Comparison of ENCODE assay signal across 19 cellular contexts in genomic region chr3:159112724-159113123, GRCh38. TPM values are rescaled to one million over a fixed set of nuclear protein-coding genes. Genes with fewer than 3 reads are reported as not detected.
DNase-seq lines count a peak whose midpoint lies in the region; ATAC-seq, FAIRE-seq and TF ChIP-seq lines count a peak whose summit lies in the region.
"Had no signal": no experiment of that assay in that cellular context is flagged by ENCODE, and none has a peak within 500 bp of the region (broad histone marks: within the 10 kb centered on the region; RNA-seq: fewer than 3 reads in every experiment).

No MANE protein-coding gene starts in this region.

- TF ChIP-seq CTCF in HCT116 (IDR thresholded peaks at IDR 0.05 in 2 of 3, conservative IDR thresholded peaks at IDR 0.05 in 1 of 3; ENCODE audit: borderline replicate concordance in 1 of 3, insufficient read depth in 1 of 3, low read depth in 2 of 3, low read length in 2 of 3) (no peak), RWPE2 (IDR thresholded peaks at IDR 0.05; ENCODE audit: poor library complexity, severe bottlenecking) (peak; percentile 9), mucosa of descending colon (IDR thresholded peaks at IDR 0.05) (no peak)

- H3K9ac ChIP-seq in BLaER1 (no peak overlapping the region), HCT116 (ENCODE audit: low read length) (no peak overlapping the region), mucosa of stomach (ENCODE audit: low read length) (no peak overlapping the region)

- DNase-seq in HCT116 (ENCODE audit: low read depth, low spot score) (no peak), RWPE2 (ENCODE audit: low spot score) (no peak), H54 (ENCODE audit: insufficient read length, low spot score) (no peak), mucosa of descending colon (no peak), MV-4-11 (lab: John Stamatoyannopoulos, UW) (no peak)
- no peak for DNase-seq in activated T-cell treated with anti-CD3 and anti-CD28 coated beads, Interleukin-2, amount 50 U/mL, for 48 hours
- DNase-seq: Calu3; CD4-positive, alpha-beta T cell; DMS 273 treated with DMSO at 0.1 percent for 48 hours; GOT3 had no signal

- H4K20me1 ChIP-seq in BLaER1 (no peaks in the 10 kb centered on the region), HCT116 (ENCODE audit: insufficient read depth) (no peaks in the 10 kb centered on the region)

- CTCF ChIA-PET in HCT116 (lab: Charles Lee): no interaction called here

- H3K4me2 ChIP-seq in BLaER1 (peak overlapping the region; percentile 82), HCT116 (ENCODE audit: low read length) (no peak overlapping the region)

- H3K27me3 ChIP-seq in BLaER1: no peaks in the 10 kb centered on the region
- no peaks in the 10 kb centered on the region for H3K27me3 ChIP-seq in HCT116 (ENCODE audit: insufficient read depth, low read length)
- no peaks in the 10 kb centered on the region for H3K27me3 ChIP-seq in RWPE2 (ENCODE audit: insufficient read depth, poor library complexity, severe bottlenecking)
- H3K27me3 ChIP-seq in mucosa of stomach (ENCODE audit: control insufficient read depth, insufficient read depth, low read length): no peaks in the 10 kb centered on the region

- no TSS peak for BruUV-seq in HCT116 (replicated peaks; lab: Mats Ljungman, UMichigan)

- TF ChIP-seq RAD21 in HCT116 (IDR thresholded peaks at IDR 0.05; ENCODE audit: low read depth): peak; percentile 21; the same call in 1 of the 2 replicates

- RAD21 ChIA-PET in HCT116 (lab: Charles Lee; ENCODE audit: low non-redundant PET in 1 of 2, low total read pairs in 2 of 2, uncharacterized antibody in 2 of 2, unreplicated experiment in 2 of 2): no interaction called here

- no peak for ATAC-seq in HCT116
- ATAC-seq in RWPE2 (ENCODE audit: low read depth): no peak
- no peak for ATAC-seq in mucosa of descending colon
- ATAC-seq: GM12878 had no signal

- FAIRE-seq in H54 (lab: Jason Lieb, UNC): no peak
- FAIRE-seq: GM12878 had no signal

- TF ChIP-seq POLR2A in HCT116 (IDR thresholded peaks at IDR 0.05; ENCODE audit: borderline replicate concordance, extremely low read depth, insufficient read depth, insufficient read length) (no peak), H54 (IDR thresholded peaks at IDR 0.05; ENCODE audit: low read depth, low read length) (no peak)

- H2AFZ ChIP-seq in HCT116 (ENCODE audit: low read depth, low read length, poor library complexity, severe bottlenecking): no peak overlapping the region

- peaks cover 15% of the 10 kb centered on the region; the same call in 1 of the 2 replicates for H3K9me3 ChIP-seq in BLaER1
- no peaks in the 10 kb centered on the region for H3K9me3 ChIP-seq in HCT116 (ENCODE audit: control insufficient read depth in 1 of 2, insufficient read depth in 1 of 2, low read depth in 1 of 2, low read length in 2 of 2)
- no peaks in the 10 kb centered on the region for H3K9me3 ChIP-seq in RWPE2 (ENCODE audit: severe bottlenecking)
- no peaks in the 10 kb centered on the region for H3K9me3 ChIP-seq in mucosa of stomach (ENCODE audit: control insufficient read depth, low read length)
- H3K9me3 ChIP-seq in mucosa of descending colon: no peaks in the 10 kb centered on the region

- no peaks in the 10 kb centered on the region for H3K9me2 ChIP-seq in HCT116 (ENCODE audit: insufficient read depth)

- no peaks in the 10 kb centered on the region for H3K36me3 ChIP-seq in BLaER1
- H3K36me3 ChIP-seq in HCT116 (ENCODE audit: control insufficient read depth in 1 of 2, insufficient read depth in 2 of 2, low read length in 2 of 2): no peaks in the 10 kb centered on the region
- H3K36me3 ChIP-seq in RWPE2 (ENCODE audit: low read depth): no peaks in the 10 kb centered on the region
- no peaks in the 10 kb centered on the region for H3K36me3 ChIP-seq in mucosa of stomach (ENCODE audit: control insufficient read depth, insufficient read depth, low read length)
- H3K36me3 ChIP-seq in mucosa of descending colon (ENCODE audit: low read depth): no peaks in the 10 kb centered on the region

- POLR2A ChIA-PET in HCT116 (lab: Charles Lee): no interaction called here

- no peaks in the 10 kb centered on the region for H3K79me2 ChIP-seq in HCT116 (ENCODE audit: insufficient read depth, low read length)

- intact Hi-C loops in HCT116 (cut with micrococcal nuclease) (no loop called here), mucosa of descending colon (cut with DNase I, micrococcal nuclease) (no loop called here)

- H3K4me3 ChIP-seq in BLaER1: no peak overlapping the region
- H3K4me3 ChIP-seq in HCT116 (replicated peaks in 1 of 2; ENCODE audit: low read depth in 1 of 2, low read length in 2 of 2): no peak overlapping the region
- H3K4me3 ChIP-seq in RWPE2 (ENCODE audit: severe bottlenecking): no peak overlapping the region
- peak overlapping the region; percentile 11 for H3K4me3 ChIP-seq in mucosa of stomach (ENCODE audit: low read length)
- H3K4me3 ChIP-seq in mucosa of descending colon: no peak overlapping the region
- H3K4me3 ChIP-seq: GM12878 had no signal

- H3K27ac ChIP-seq in BLaER1: peak overlapping the region; percentile 91
- H3K27ac ChIP-seq in HCT116 (ENCODE audit: low read depth, low read length): no peak overlapping the region
- no peak overlapping the region for H3K27ac ChIP-seq in RWPE2 (ENCODE audit: poor library complexity, severe bottlenecking)
- H3K27ac ChIP-seq: 22Rv1 had no signal

- H3K4me1 ChIP-seq in BLaER1 (peaks cover 61% of the 10 kb centered on the region), HCT116 (ENCODE audit: control insufficient read depth in 1 of 2, insufficient read depth in 2 of 2, low read length in 2 of 2) (no peaks in the 10 kb centered on the region), RWPE2 (ENCODE audit: insufficient read depth, poor library complexity, severe bottlenecking) (no peaks in the 10 kb centered on the region), mucosa of stomach (ENCODE audit: control insufficient read depth, insufficient read depth, low read length) (no peaks in the 10 kb centered on the region), mucosa of descending colon (ENCODE audit: low read depth) (no peaks in the 10 kb centered on the region)

TF ChIP-seq in HCT116, 20 proteins besides CTCF, POLR2A, EP300 and RAD21:
- TF ChIP-seq CEBPB (IDR thresholded peaks at IDR 0.05; ENCODE audit: low read depth) (no peak), EZH2 (IDR thresholded peaks at IDR 0.05) (no peak), POLR2AphosphoS5 (IDR thresholded peaks at IDR 0.05; ENCODE audit: low read depth, low read length) (no peak), ELF1 (IDR thresholded peaks at IDR 0.05; ENCODE audit: borderline replicate concordance, low read depth) (no peak), TCF7L2 (IDR thresholded peaks at IDR 0.05; ENCODE audit: borderline replicate concordance, extremely low read depth, insufficient read depth, insufficient read length) (no peak), EGR1 (IDR thresholded peaks at IDR 0.05; ENCODE audit: low read depth) (no peak), CBX3 (IDR thresholded peaks at IDR 0.05; ENCODE audit: low read depth) (no peak), FOSL1 (IDR thresholded peaks at IDR 0.05; ENCODE audit: low read depth) (no peak), EZH2phosphoT487 (IDR thresholded peaks at IDR 0.05; ENCODE audit: borderline replicate concordance) (no peak), ZNF274 (IDR thresholded peaks at IDR 0.05; ENCODE audit: low read depth, low read length) (no peak), ZFX (IDR thresholded peaks at IDR 0.05) (no peak), SIN3A (IDR thresholded peaks at IDR 0.05; ENCODE audit: low read depth) (no peak), ATF3 (IDR thresholded peaks at IDR 0.05) (no peak), YY1 (IDR thresholded peaks at IDR 0.05; ENCODE audit: extremely low read depth, insufficient replicate concordance, low read depth, low read length) (no peak), JUND (IDR thresholded peaks at IDR 0.05) (no peak), SP1 (IDR thresholded peaks at IDR 0.05; ENCODE audit: low read depth) (no peak), ZBTB33 (IDR thresholded peaks at IDR 0.05; ENCODE audit: extremely low read depth, insufficient replicate concordance, low read length) (no peak)
- TF ChIP-seq, protein P1, sequence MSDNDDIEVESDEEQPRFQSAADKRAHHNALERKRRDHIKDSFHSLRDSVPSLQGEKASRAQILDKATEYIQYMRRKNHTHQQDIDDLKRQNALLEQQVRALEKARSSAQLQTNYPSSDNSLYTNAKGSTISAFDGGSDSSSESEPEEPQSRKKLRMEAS (IDR thresholded peaks at IDR 0.05): no peak

RNA-seq across cellular contexts. Expression of gene IQCJ, which starts 43.6 kb away (rescaled TPM):
- total RNA-seq in HCT116 (2021; ENCODE audit: unreplicated experiment): not detected
- polyA plus RNA-seq in HCT116 (2012): 0.04 TPM in 1 of 2 replicates, not detected in the other
- under 1 TPM in 1 of 3 donors, not detected in 2; 0.28 TPM for total RNA-seq in mucosa of descending colon
- total RNA-seq: A673; Calu3; CD4-positive, alpha-beta T cell; Daoy; GM12878; HT-29 had no signal
- polyA plus RNA-seq: BJ, GM12878, IgD-negative memory B cell had no signal
